ENCODE assay signal across 9 cellular contexts in the genomic region with DNA sequence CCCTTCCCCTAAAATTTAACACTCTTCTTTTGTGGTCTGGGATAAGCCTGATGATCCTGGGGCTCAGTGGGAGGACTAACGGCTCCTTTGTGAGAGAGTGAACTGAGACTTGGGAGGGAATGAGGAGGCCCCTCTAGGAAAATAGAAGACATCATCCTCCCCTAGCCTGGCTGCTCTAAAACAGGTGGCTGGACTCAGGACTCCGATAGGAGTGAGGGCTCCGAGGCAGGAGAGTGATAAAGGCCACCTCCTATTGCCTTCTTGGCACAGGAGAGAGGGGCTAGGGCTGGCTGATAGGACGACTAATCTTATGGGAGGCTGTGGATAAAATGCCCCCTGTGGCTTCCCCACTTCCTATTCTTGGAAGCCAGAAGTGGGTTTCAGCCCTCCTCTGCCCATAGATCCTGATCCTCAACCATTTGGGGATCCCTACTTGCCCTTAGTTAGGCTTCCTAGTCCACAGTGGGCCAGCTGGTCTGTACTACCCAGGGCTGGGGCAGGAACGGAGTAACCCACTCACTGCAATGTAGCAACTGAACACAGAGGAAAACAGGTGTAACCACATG. TPM values are rescaled to one million over a fixed set of nuclear protein-coding genes. Genes with fewer than 3 reads are reported as not detected.
DNase-seq lines count a peak whose midpoint lies in the region; ATAC-seq and TF ChIP-seq lines count a peak whose summit lies in the region.
"Had no signal": no experiment of that assay in that cellular context is flagged by ENCODE, and none has a peak within 500 bp of the region (broad histone marks: within the 10 kb centered on the region; RNA-seq: fewer than 3 reads in every experiment).

No MANE protein-coding gene starts in this region.

- no peak overlapping the region for H3K27ac ChIP-seq in mesenchymal stem cell (ENCODE audit: low read length, poor library complexity, severe bottlenecking)
- peak overlapping the region; percentile 53 for H3K27ac ChIP-seq in vagina

- TF ChIP-seq POLR2A in vagina (IDR thresholded peaks at IDR 0.05): no peak

- no peak overlapping the region for H4K91ac ChIP-seq in mesenchymal stem cell (ENCODE audit: low read length)

- peak overlapping the region; percentile 53 for H2AK5ac ChIP-seq in mesenchymal stem cell (ENCODE audit: low read length, severe bottlenecking)

- H2BK12ac ChIP-seq in mesenchymal stem cell (ENCODE audit: low read length in 2 of 2): no peak overlapping the region

- H3K4me1 ChIP-seq in mesenchymal stem cell (ENCODE audit: control insufficient read depth, insufficient read depth, low read depth, low read length) (peaks cover 24% of the 10 kb centered on the region), vagina (peaks cover 27% of the 10 kb centered on the region)

- H2BK120ac ChIP-seq in mesenchymal stem cell (ENCODE audit: low read depth, low read length): no peak overlapping the region

- DNase-seq in stimulated activated naive CD4-positive, alpha-beta T cell treated with Interleukin-2 at 50 U/mL for 16 hours (lab: John Stamatoyannopoulos, UW): peak; percentile 55
- DNase-seq in stimulated activated naive CD4-positive, alpha-beta T cell (lab: John Stamatoyannopoulos, UW): no peak
- DNase-seq in activated effector memory CD4-positive, alpha-beta T cell treated with Interleukin-2 at 50 U/mL for 16 hours: peak; percentile 35
- DNase-seq in mesenchymal stem cell (no peak), vagina (ENCODE audit: extremely low spot score in 2 of 2) (no peak), NCI-H526 treated with DMSO at 0.1 percent for 48 hours (lab: John Stamatoyannopoulos, UW) (no peak)
- DNase-seq in stimulated activated CD4-positive, alpha-beta T cell treated with anti-CD3 and anti-CD28 coated beads, Interleukin-4, amount 100 ng/mL, for 1 hour: no peak

- WGBS in mesenchymal stem cell: 92% methylated on average over 4 of the region's 5 CpGs

- H3K4me3 ChIP-seq in mesenchymal stem cell (ENCODE audit: insufficient read depth in 1 of 2, low read depth in 1 of 2, low read length in 2 of 2) (no peak overlapping the region), vagina (peak overlapping the region; percentile 49 to 55)

- H3K79me1 ChIP-seq in mesenchymal stem cell (replicated peaks; ENCODE audit: low read length, poor library complexity, severe bottlenecking): no peaks in the 10 kb centered on the region

- no peak overlapping the region for H3K9ac ChIP-seq in mesenchymal stem cell (ENCODE audit: low read length)

- H3K18ac ChIP-seq in mesenchymal stem cell (ENCODE audit: low read depth in 1 of 2, low read length in 2 of 2): no peak overlapping the region

- no peak overlapping the region for H3K4ac ChIP-seq in mesenchymal stem cell (ENCODE audit: low read depth in 1 of 2, low read length in 2 of 2)

- H3K23ac ChIP-seq in mesenchymal stem cell (ENCODE audit: low read length in 2 of 2): no peak overlapping the region

- TF ChIP-seq CTCF in vagina (IDR thresholded peaks at IDR 0.05): no peak

- H3K9me3 ChIP-seq in mesenchymal stem cell (ENCODE audit: control insufficient read depth, low read length) (no peaks in the 10 kb centered on the region), vagina (no peaks in the 10 kb centered on the region)

- no peak overlapping the region for H2BK5ac ChIP-seq in mesenchymal stem cell (ENCODE audit: low read depth, low read length, poor library complexity, severe bottlenecking)

- peak overlapping the region; percentile 12 for H2BK15ac ChIP-seq in mesenchymal stem cell (ENCODE audit: low read depth, poor library complexity, severe bottlenecking)

- H3K4me2 ChIP-seq in mesenchymal stem cell (ENCODE audit: low read length, poor library complexity, severe bottlenecking): no peak overlapping the region

- no peak overlapping the region for H4K8ac ChIP-seq in mesenchymal stem cell (ENCODE audit: low read length)

- ATAC-seq in GM18870 (IDR thresholded peaks at IDR 0.05; ENCODE audit: unreplicated experiment): no peak

- H3K27me3 ChIP-seq in mesenchymal stem cell (ENCODE audit: control insufficient read depth in 1 of 2, insufficient read depth in 1 of 2, low read length in 2 of 2) (peaks cover 0 to 21% of the 10 kb centered on the region in 2 experiments), vagina (no peaks in the 10 kb centered on the region)

- H2AFZ ChIP-seq in mesenchymal stem cell (ENCODE audit: low read depth, low read length): no peak overlapping the region

- H3K36me3 ChIP-seq in mesenchymal stem cell (ENCODE audit: control insufficient read depth in 1 of 2, insufficient read depth in 2 of 2, low read depth in 1 of 2, low read length in 2 of 2) (no peaks in the 10 kb centered on the region), vagina (no peaks in the 10 kb centered on the region)

- intact Hi-C loops in vagina (cut with DNase I): no loop called here

- no peak overlapping the region for H3K14ac ChIP-seq in mesenchymal stem cell (ENCODE audit: low read length in 2 of 2)

RNA-seq across cellular contexts. Expression of gene AQP3, which starts 1.4 kb away (rescaled TPM):
- polyA plus RNA-seq in mesenchymal stem cell (2013, experiment 1 of 2): 1.3 TPM
- polyA plus RNA-seq in mesenchymal stem cell (2013, experiment 2 of 2): 1.2 TPM
- total RNA-seq in vagina: 868 TPM

RNA-seq across cellular contexts. Expression of gene NOL6, which starts 27.7 kb away (rescaled TPM):
- polyA plus RNA-seq in mesenchymal stem cell (2013, experiment 1 of 2): 13.2 TPM
- 12.8 TPM for polyA plus RNA-seq in mesenchymal stem cell (2013, experiment 2 of 2)
- 25.3 TPM for total RNA-seq in vagina

RNA-seq across cellular contexts. Expression of gene AQP7, which starts 43.7 kb away (rescaled TPM):
- 0.03 TPM for polyA plus RNA-seq in mesenchymal stem cell (2013, experiment 1 of 2)
- 0.11 TPM for polyA plus RNA-seq in mesenchymal stem cell (2013, experiment 2 of 2)
- total RNA-seq in vagina: 6.4 TPM
- total RNA-seq: LHCN-M2 had no signal

Comparison
In these comparisons a context has a peak if more than half of its experiments do, and no peak if none do; other contexts are left out.
1. DNase-seq: peak in stimulated activated naive CD4-positive, alpha-beta T cell treated with Interleukin-2 at 50 U/mL for 16 hours (single experiment) and activated effector memory CD4-positive, alpha-beta T cell treated with Interleukin-2 at 50 U/mL for 16 hours (single experiment); none in stimulated activated naive CD4-positive, alpha-beta T cell (0 of 6), mesenchymal stem cell (single experiment), vagina (0 of 2), NCI-H526 treated with DMSO at 0.1 percent for 48 hours (single experiment) and stimulated activated CD4-positive, alpha-beta T cell treated with anti-CD3 and anti-CD28 coated beads, Interleukin-4, amount 100 ng/mL, for 1 hour (single experiment).
2. H3K4me3 ChIP-seq: peak in vagina (2 of 2); none in mesenchymal stem cell (0 of 2).